22 cellular contexts compared by ENCODE assay signal in the genomic region with DNA sequence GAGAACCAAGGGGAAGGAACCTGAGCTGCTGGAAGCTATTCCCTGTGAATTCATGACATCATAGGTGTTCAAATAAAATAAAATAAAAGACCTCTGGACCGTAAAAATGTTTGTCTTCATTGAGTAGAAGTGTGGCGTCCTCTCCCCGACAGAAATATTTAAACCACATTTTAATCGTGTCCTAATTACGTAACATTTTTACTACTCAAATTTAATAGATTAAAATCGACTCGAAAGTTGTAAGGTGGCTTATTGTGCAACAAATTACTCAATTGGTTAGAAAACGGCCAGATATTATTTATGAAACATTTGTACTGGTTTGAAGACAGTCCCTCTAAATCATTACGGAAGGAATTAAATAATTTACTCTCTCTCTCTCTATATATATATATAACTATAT. TPM values are rescaled to one million over a fixed set of nuclear protein-coding genes. Genes with fewer than 3 reads are reported as not detected.
A peak's percentile ranks its signal among the peaks of the same experiment; 100 is the strongest.
DNase-seq lines count a peak whose midpoint lies in the region; ATAC-seq, FAIRE-seq and TF ChIP-seq lines count a peak whose summit lies in the region.
"Had no signal": no experiment of that assay in that cellular context is flagged by ENCODE, and none has a peak within 500 bp of the region (broad histone marks: within the 10 kb centered on the region; RNA-seq: fewer than 3 reads in every experiment).

No MANE protein-coding gene starts in this region.

- no peak overlapping the region for H3K27ac Mint-ChIP-seq in Caco-2 (ENCODE audit: unreplicated experiment)
- H3K27ac Mint-ChIP-seq: CD14-positive monocyte; CD4-positive, alpha-beta T cell; CD8-positive, alpha-beta memory T cell; H9 had no signal

- POLR2A ChIA-PET in HepG2 (lab: Yijun Ruan, JAX), result no interaction called here
- POLR2A ChIA-PET in Caco-2 (lab: Charles Lee), result interaction anchor here (0.8 kb wide), 1 partner anchor 15 kb away, joined by 17 read pairs; the partner anchor contains the start of gene NCAPG2

- no peaks in the 10 kb centered on the region for H3K4me1 Mint-ChIP-seq in Caco-2 (ENCODE audit: low read depth, unreplicated experiment)
- H3K4me1 Mint-ChIP-seq: CD8-positive, alpha-beta memory T cell; H9 had no signal

- no peak overlapping the region for H3K9ac ChIP-seq in HepG2 (ENCODE audit: insufficient read depth, low read depth, low read length)
- H3K9ac ChIP-seq: BLaER1 treated with 17β-estradiol and CSF1 and Interleukin-3, amounts not matched to agents 10 nM and 100 nM; GM23248 had no signal

- TF ChIP-seq POLR2A in HepG2 (IDR thresholded peaks at IDR 0.05; ENCODE audit: insufficient read depth in 1 of 2, low read depth in 2 of 2, low read length in 2 of 2), result no peak
- no peak for TF ChIP-seq POLR2A in right lobe of liver (IDR thresholded peaks at IDR 0.05)
- no peak for TF ChIP-seq POLR2A in NB4 (IDR thresholded peaks at IDR 0.05; ENCODE audit: extremely low read depth, insufficient read length)
- TF ChIP-seq POLR2A in testis (IDR thresholded peaks at IDR 0.05), result no peak

- no peak for FAIRE-seq in HepG2 (lab: Jason Lieb, UNC)
- FAIRE-seq: GM19239 had no signal

- CTCF ChIA-PET in HepG2 (lab: Yijun Ruan, JAX; ENCODE audit: low intra/inter-chr PET ratio, low total read pairs), result no interaction called here
- CTCF ChIA-PET in Caco-2 (lab: Charles Lee), result no interaction called here

- in situ Hi-C loops in HepG2 (cut with HindIII; ENCODE audit: extremely low pct_ligation_motif_present, low pct_unique_long_range_greater_than_20kb), result no loop called here

- H3K4me1 ChIP-seq in HepG2 (ENCODE audit: insufficient read depth, low read length) (no peaks in the 10 kb centered on the region), right lobe of liver (no peaks in the 10 kb centered on the region), Caco-2 (no peaks in the 10 kb centered on the region), testis (no peaks in the 10 kb centered on the region)
- H3K4me1 ChIP-seq: BE2C had no signal

- intact Hi-C loops in HepG2 (cut with micrococcal nuclease; ENCODE audit: unreplicated experiment), result no loop called here
- intact Hi-C loops in right lobe of liver (cut with DNase I), result no loop called here
- intact Hi-C loops in Caco-2 (cut with micrococcal nuclease; ENCODE audit: unreplicated experiment), result no loop called here
- intact Hi-C loops in testis (cut with DNase I; ENCODE audit: low total_unique reads), result no loop called here

- H3K36me3 ChIP-seq in HepG2 (replicated peaks in 1 of 2; ENCODE audit: control insufficient read depth in 1 of 2, insufficient read depth in 2 of 2, low read length in 2 of 2) (no peaks in the 10 kb centered on the region), right lobe of liver (no peaks in the 10 kb centered on the region), Caco-2 (ENCODE audit: control insufficient read depth, insufficient read depth, low read length) (no peaks in the 10 kb centered on the region), testis (ENCODE audit: low read depth, missing control alignments) (no peaks in the 10 kb centered on the region)
- H3K36me3 ChIP-seq: BE2C; BLaER1 treated with 17β-estradiol and CSF1 and Interleukin-3, amounts not matched to agents 10 nM and 100 nM had no signal

- H3K9me3 ChIP-seq in HepG2 (ENCODE audit: low read length) (no peaks in the 10 kb centered on the region), right lobe of liver (no peaks in the 10 kb centered on the region), Caco-2 (no peaks in the 10 kb centered on the region), testis (no peaks in the 10 kb centered on the region)
- H3K9me3 ChIP-seq: BE2C had no signal

- H3K27ac ChIP-seq in HepG2 (ENCODE audit: extremely low read length, insufficient read depth, low read length) (no peak overlapping the region), right lobe of liver (no peak overlapping the region), testis (no peak overlapping the region)
- H3K27ac ChIP-seq: BLaER1 treated with 17β-estradiol and CSF1 and Interleukin-3, amounts not matched to agents 10 nM and 100 nM; GM23248 had no signal

- H3K27me3 ChIP-seq in HepG2 (ENCODE audit: control insufficient read depth in 1 of 2, insufficient read depth in 2 of 2, low read length in 2 of 2) (no peaks in the 10 kb centered on the region; a peak in 2 of 5 replicates), right lobe of liver (no peaks in the 10 kb centered on the region), Caco-2 (replicated peaks; ENCODE audit: control insufficient read depth, insufficient read depth, low read length) (no peaks in the 10 kb centered on the region), testis (no peaks in the 10 kb centered on the region)
- H3K27me3 ChIP-seq: BLaER1 treated with 17β-estradiol and CSF1 and Interleukin-3, amounts not matched to agents 10 nM and 100 nM had no signal

- H3K4me3 Mint-ChIP-seq in Caco-2 (ENCODE audit: unreplicated experiment), result peak overlapping the region; percentile 54
- H3K4me3 Mint-ChIP-seq: CD14-positive monocyte; CD4-positive, alpha-beta T cell; CD8-positive, alpha-beta memory T cell; H9 had no signal

- BruUV-seq in HepG2 (replicated peaks; lab: Mats Ljungman, UMichigan) (no TSS peak), Caco-2 (replicated peaks; lab: Mats Ljungman, UMichigan) (no TSS peak)

- H3K9me3 Mint-ChIP-seq in Caco-2 (ENCODE audit: unreplicated experiment), result no peaks in the 10 kb centered on the region

- H3K4me3 ChIP-seq in HepG2 (replicated peaks in 1 of 3; ENCODE audit: insufficient read depth in 1 of 3, low read depth in 2 of 3, low read length in 3 of 3) (no peak overlapping the region), right lobe of liver (no peak overlapping the region), Caco-2 (ENCODE audit: low read depth, low read length) (no peak overlapping the region), NB4 (ENCODE audit: low read depth, low read length) (no peak overlapping the region), testis (peak overlapping the region; percentile 13 to 15)
- H3K4me3 ChIP-seq: BLaER1 treated with 17β-estradiol and CSF1 and Interleukin-3, amounts not matched to agents 10 nM and 100 nM; GM23248 had no signal

- H3K4me2 ChIP-seq in HepG2 (ENCODE audit: low read depth, low read length), result no peak overlapping the region
- H3K4me2 ChIP-seq: BLaER1 treated with 17β-estradiol and CSF1 and Interleukin-3, amounts not matched to agents 10 nM and 100 nM had no signal

- no peaks in the 10 kb centered on the region for H4K20me1 ChIP-seq in HepG2 (ENCODE audit: insufficient read depth, low read length)
- H4K20me1 ChIP-seq: BLaER1 treated with 17β-estradiol and CSF1 and Interleukin-3, amounts not matched to agents 10 nM and 100 nM had no signal

- DNase-seq in HepG2 (ENCODE audit: low spot score) (no peak), right lobe of liver (no peak), Caco-2 (no peak), NB4 (ENCODE audit: low read depth) (peak; percentile 54), testis (no peak), glomerular visceral epithelial cell (ENCODE audit: extremely low spot score) (no peak), EL (no peak), hypothalamus (lab: John Stamatoyannopoulos, UW) (no peak)
- DNase-seq: ACHN; AML-193; BE2C; Calu3; CD4-positive, alpha-beta T cell; CD8-positive, alpha-beta memory T cell; DMS53; DMS79 treated with DMSO at 0.1 percent for 48 hours; GM23248; H9 had no signal

- no peaks in the 10 kb centered on the region for H3K79me2 ChIP-seq in HepG2 (ENCODE audit: insufficient read depth, low read length)

- no peak for TF ChIP-seq RAD21 in HepG2 (CRISPR knock-in tag; IDR thresholded peaks at IDR 0.05)

- TF ChIP-seq CTCF in HepG2 (CRISPR knock-in tag; IDR thresholded peaks at IDR 0.05) (no peak), right lobe of liver (IDR thresholded peaks at IDR 0.05) (no peak), Caco-2 (IDR thresholded peaks at IDR 0.05; ENCODE audit: insufficient read depth in 1 of 2, low read depth in 1 of 2, low read length in 1 of 2, severe bottlenecking in 1 of 2, unreplicated experiment in 1 of 2) (no peak), NB4 (IDR thresholded peaks at IDR 0.05; ENCODE audit: low read depth, low read length) (no peak), testis (IDR thresholded peaks at IDR 0.05) (no peak)

- no peak for ATAC-seq in HepG2
- ATAC-seq in right lobe of liver, result no peak
- ATAC-seq: HCT116 had no signal

- H3K36me3 Mint-ChIP-seq in Caco-2 (ENCODE audit: insufficient read depth, unreplicated experiment), result no peaks in the 10 kb centered on the region
- H3K36me3 Mint-ChIP-seq: CD14-positive monocyte; CD8-positive, alpha-beta memory T cell had no signal

- TF ChIP-seq EP300 in HepG2 (IDR thresholded peaks at IDR 0.05; ENCODE audit: low read depth in 2 of 2, low read length in 2 of 2) (no peak), HepG2 (CRISPR knock-in tag; IDR thresholded peaks at IDR 0.05; ENCODE audit: borderline replicate concordance) (no peak)

- 44% methylated on average over 9 of the region's 9 CpGs for WGBS in HepG2 (ENCODE audit: low lambda C conversion rate)
- WGBS in right lobe of liver (ENCODE audit: insufficient coverage, low coverage, low lambda C conversion rate, missing lambda C conversion rate), result 65% methylated on average over 9 of the region's 9 CpGs
- 61 to 67% methylated on average over 9 of the region's 9 CpGs for WGBS in testis, 2 donors

- peaks cover 14% of the 10 kb centered on the region for H3K27me3 Mint-ChIP-seq in Caco-2 (ENCODE audit: insufficient read depth, unreplicated experiment)

- no peak overlapping the region for H2AFZ ChIP-seq in HepG2 (ENCODE audit: low read length)
- H2AFZ ChIP-seq: GM23248 had no signal

RNA-seq across cellular contexts. Expression of gene NCAPG2, which starts 15.5 kb away (rescaled TPM):
- 30.7 and 46.3 TPM in 2 replicates for total RNA-seq in HepG2 (2016; rRNA removed; fragmentation: Illumina TruSeq; extraction: Trizol)
- 4.3 and 4.9 TPM in 2 replicates for total RNA-seq in HepG2 (2016; cell fraction: cytosol; rRNA removed; fragmentation: Illumina TruSeq; extraction: Trizol; ENCODE audit: low read depth)
- total RNA-seq in HepG2 (2016; cell fraction: insoluble cytoplasmic fraction; rRNA removed; fragmentation: Illumina TruSeq; extraction: Trizol), result 31.3 and 48.9 TPM in 2 replicates
- total RNA-seq in HepG2 (2016; cell fraction: membrane; rRNA removed; fragmentation: Illumina TruSeq; extraction: Trizol), result 10.3 and 10.6 TPM in 2 replicates
- 33.8 and 35.6 TPM in 2 replicates for total RNA-seq in HepG2 (2016; cell fraction: nucleus; rRNA removed; fragmentation: Illumina TruSeq; extraction: Trizol)
- 10.4 and 15.1 TPM in 2 replicates for polyA plus RNA-seq in HepG2 (2011; rRNA removed)
- polyA plus RNA-seq in HepG2 (2011; cell fraction: cytosol; rRNA removed), result 10.6 and 12.1 TPM in 2 replicates
- 14.6 and 15.9 TPM in 2 replicates for polyA plus RNA-seq in HepG2 (2011; cell fraction: nucleus; rRNA removed)
- polyA plus RNA-seq in HepG2 (2012), result 9.7 and 17.7 TPM in 2 replicates
- 0.87 and 1.1 TPM in 2 replicates for polyA plus RNA-seq in HepG2 (2016; cell fraction: cytosol; fragmentation: Illumina TruSeq; extraction: Trizol; ENCODE audit: low read depth)
- 41.4 and 43.6 TPM in 2 replicates for polyA plus RNA-seq in HepG2 (2016; cell fraction: insoluble cytoplasmic fraction; fragmentation: Illumina TruSeq; extraction: Trizol; ENCODE audit: low read depth)
- 3.0 and 3.9 TPM in 2 replicates for polyA plus RNA-seq in HepG2 (2016; cell fraction: membrane; fragmentation: Illumina TruSeq; extraction: Trizol; ENCODE audit: low read depth)
- 40.5 and 41.8 TPM in 2 replicates for polyA plus RNA-seq in HepG2 (2016; cell fraction: nucleus; fragmentation: Illumina TruSeq; extraction: Trizol; ENCODE audit: insufficient read depth, low read depth)
- polyA minus RNA-seq in HepG2 (2011; rRNA and poly(A)+ RNA removed; ENCODE audit: low replicate concordance), result 50.3 and 124 TPM in 2 replicates
- 9.1 and 16.4 TPM in 2 replicates for polyA minus RNA-seq in HepG2 (2011; cell fraction: cytosol; rRNA and poly(A)+ RNA removed)
- polyA minus RNA-seq in HepG2 (2011; cell fraction: nucleus; rRNA and poly(A)+ RNA removed), result 27.6 and 33.7 TPM in 2 replicates
- 1 to 10 TPM; 2.7 to 4.8 (median 4.2) TPM for total RNA-seq in right lobe of liver
- 67.3 and 67.6 TPM in 2 replicates for total RNA-seq in Caco-2 (2022)
- total RNA-seq in testis, result 10 to 100 TPM; 30.2 to 34.0 TPM
- polyA plus RNA-seq in testis (ENCODE audit: insufficient read depth, low read depth, low replicate concordance), result 53.9 TPM

Comparison
In these comparisons a context has a peak if more than half of its experiments do, and no peak if none do; other contexts are left out.
1. H3K4me3 ChIP-seq: peak in testis (2 of 2); none in HepG2 (0 of 3), right lobe of liver (0 of 3), Caco-2 (single experiment) and NB4 (single experiment).